In the genomic region with DNA sequence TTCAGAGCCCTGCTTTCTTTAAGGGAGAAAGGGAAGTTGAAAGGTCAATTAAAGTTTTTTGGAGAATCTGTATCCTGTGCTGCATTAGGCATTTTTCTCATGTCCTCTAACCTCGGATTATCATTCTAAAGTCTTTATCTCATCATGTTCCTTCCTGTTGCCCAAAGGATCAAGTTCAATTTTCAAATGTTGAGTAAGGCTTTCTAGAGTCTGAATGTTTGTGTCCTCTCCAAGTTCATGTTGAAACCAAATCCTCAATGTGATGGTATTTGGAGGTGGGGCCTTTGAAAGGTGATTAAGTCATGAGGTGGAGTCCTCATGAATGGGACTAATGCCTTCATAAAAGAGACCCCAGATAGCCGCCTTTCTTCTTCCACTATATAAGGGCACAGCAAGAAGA, we compare ENCODE assay signal across 33 cellular contexts. TPM values are rescaled to one million over a fixed set of nuclear protein-coding genes. Genes with fewer than 3 reads are reported as not detected.
"Had no signal": no experiment of that assay in that cellular context is flagged by ENCODE, and none has a peak within 500 bp of the region (broad histone marks: within the 10 kb centered on the region; RNA-seq: fewer than 3 reads in every experiment).

No MANE protein-coding gene starts in this region.

- H3K27ac ChIP-seq: brain microvascular endothelial cell, esophagus squamous epithelium, foreskin keratinocyte, heart left ventricle, pancreas, prostate gland, uterus, VCaP had no signal

- H3K27me3 ChIP-seq: brain microvascular endothelial cell, esophagus squamous epithelium, foreskin keratinocyte, pancreas, sigmoid colon, uterus had no signal

- FAIRE-seq: pancreas had no signal

- H3K36me3 Mint-ChIP-seq: activated naive CD8-positive, alpha-beta T cell; memory B cell; naive thymus-derived CD8-positive, alpha-beta T cell; stimulated activated memory B cell treated with anti-CD40 and anti-IgM and Interleukin-4, amounts not matched to agents 10 μg/mL and 1 μg/mL and 100 μg/mL, for 72 hours; type B pancreatic cell had no signal

- H3K4me2 ChIP-seq: smooth muscle cell had no signal

- H3K9me3 ChIP-seq: esophagus squamous epithelium, heart left ventricle, pancreas, prostate gland, sigmoid colon, uterus had no signal

- H3K4me1 Mint-ChIP-seq: memory B cell; stimulated activated memory B cell treated with anti-CD40 and anti-IgM and Interleukin-4, amounts not matched to agents 10 μg/mL and 1 μg/mL and 100 μg/mL, for 72 hours had no signal

- H3K4me3 ChIP-seq: esophagus squamous epithelium, heart left ventricle, pancreas, prostate gland, sigmoid colon, smooth muscle cell, uterus had no signal

- H3K4me1 ChIP-seq: heart left ventricle, pancreas, prostate gland, uterus had no signal

- ATAC-seq: foreskin keratinocyte; heart left ventricle; left cardiac atrium; left ventricle myocardium superior; naive thymus-derived CD8-positive, alpha-beta T cell; pancreas; stimulated activated memory B cell treated with anti-CD40 and anti-IgM and Interleukin-4, amounts not matched to agents 10 μg/mL and 1 μg/mL and 100 μg/mL, for 72 hours; stimulated activated naive CD8-positive, alpha-beta T cell treated with anti-CD3 and anti-CD28 coated beads, Interleukin-15, amount 100 ng/mL, for 72 hours had no signal

- DNase-seq: activated CD4-positive, alpha-beta T cell treated with anti-CD3 and anti-CD28 coated beads for 4 hours; activated CD4-positive, alpha-beta T cell treated with anti-CD3 and anti-CD28 coated beads, Interleukin-2, amount 50 U/mL, for 4 hours; activated effector memory CD4-positive, alpha-beta T cell treated with Interleukin-2 at 50 U/mL for 16 hours; activated naive CD4-positive, alpha-beta T cell treated with Interleukin-2 at 50 U/mL for 16 hours; activated T-cell treated with anti-CD3 and anti-CD28 coated beads for 4 hours; aorta; brain microvascular endothelial cell; caudate nucleus; endodermal cell; esophagus squamous epithelium; heart left ventricle; left cardiac atrium; left ventricle myocardium superior; naive thymus-derived CD8-positive, alpha-beta T cell; nucleus accumbens; pancreas; retina; sigmoid colon; stimulated activated CD4-positive, alpha-beta T cell treated with anti-CD3 and anti-CD28 coated beads, Interleukin-1b, Interleukin-23, amount 100 ng/mL, for 48 hours; stimulated activated CD4-positive, alpha-beta T cell treated with anti-CD3 and anti-CD28 coated beads, Interleukin-4, amount 100 ng/mL, for 4 hours; stimulated activated CD8-positive, alpha-beta memory T cell treated with anti-CD3 and anti-CD28 coated beads, Interleukin-4, amount 100 ng/mL, for 48 hours; stimulated activated naive CD8-positive, alpha-beta T cell treated with anti-CD3 and anti-CD28 coated beads, Interleukin-15, amount 100 ng/mL, for 72 hours; substantia nigra; uterus had no signal

- H3K4me3 Mint-ChIP-seq: activated naive CD8-positive, alpha-beta T cell; endodermal cell; memory B cell; naive thymus-derived CD8-positive, alpha-beta T cell; neural crest cell; stimulated activated memory B cell treated with anti-CD40 and anti-IgM and Interleukin-4, amounts not matched to agents 10 μg/mL and 1 μg/mL and 100 μg/mL, for 72 hours; stimulated activated naive CD8-positive, alpha-beta T cell treated with anti-CD3 and anti-CD28 coated beads, Interleukin-15, amount 100 ng/mL, for 72 hours; type B pancreatic cell had no signal

- H3K27ac Mint-ChIP-seq: activated naive CD8-positive, alpha-beta T cell; endodermal cell; memory B cell; naive thymus-derived CD8-positive, alpha-beta T cell; stimulated activated memory B cell treated with anti-CD40 and anti-IgM and Interleukin-4, amounts not matched to agents 10 μg/mL and 1 μg/mL and 100 μg/mL, for 72 hours; stimulated activated naive CD8-positive, alpha-beta T cell treated with anti-CD3 and anti-CD28 coated beads, Interleukin-15, amount 100 ng/mL, for 72 hours; type B pancreatic cell had no signal

- H3K9me3 Mint-ChIP-seq: endodermal cell; memory B cell; neural crest cell; stimulated activated memory B cell treated with anti-CD40 and anti-IgM and Interleukin-4, amounts not matched to agents 10 μg/mL and 1 μg/mL and 100 μg/mL, for 72 hours; stimulated activated naive CD8-positive, alpha-beta T cell treated with anti-CD3 and anti-CD28 coated beads, Interleukin-15, amount 100 ng/mL, for 72 hours had no signal

- H3K36me3 ChIP-seq: brain microvascular endothelial cell, esophagus squamous epithelium, heart left ventricle, pancreas, prostate gland, sigmoid colon, uterus had no signal

RNA-seq across cellular contexts. Expression of a gene that starts 20.2 kb away (rescaled TPM):
- total RNA-seq: naive thymus-derived CD8-positive, alpha-beta T cell had no signal
- polyA plus RNA-seq: naive thymus-derived CD8-positive, alpha-beta T cell had no signal
